In genomic region chr16:19711643-19712042, GRCh38 we compare ENCODE assay signal across 1 cellular context.
TF ChIP-seq lines count a peak whose summit lies in the region.

No MANE protein-coding gene starts in this region.

TF ChIP-seq in K562, 482 proteins besides CTCF, POLR2A, EP300 and RAD21:
- TF ChIP-seq NCOA6 (IDR thresholded peaks at IDR 0.05) (no peak), RBM15 (IDR thresholded peaks at IDR 0.05; ENCODE audit: insufficient read depth, low read length) (no peak), ELF2 (CRISPR knock-in tag; IDR thresholded peaks at IDR 0.05) (no peak), XRCC5 (IDR thresholded peaks at IDR 0.05; ENCODE audit: low read depth, low read length) (no peak), ELF4 (CRISPR knock-in tag; IDR thresholded peaks at IDR 0.05) (no peak), ZNF133 (CRISPR knock-in tag; IDR thresholded peaks at IDR 0.05) (no peak)
- TF ChIP-seq, protein P1, sequence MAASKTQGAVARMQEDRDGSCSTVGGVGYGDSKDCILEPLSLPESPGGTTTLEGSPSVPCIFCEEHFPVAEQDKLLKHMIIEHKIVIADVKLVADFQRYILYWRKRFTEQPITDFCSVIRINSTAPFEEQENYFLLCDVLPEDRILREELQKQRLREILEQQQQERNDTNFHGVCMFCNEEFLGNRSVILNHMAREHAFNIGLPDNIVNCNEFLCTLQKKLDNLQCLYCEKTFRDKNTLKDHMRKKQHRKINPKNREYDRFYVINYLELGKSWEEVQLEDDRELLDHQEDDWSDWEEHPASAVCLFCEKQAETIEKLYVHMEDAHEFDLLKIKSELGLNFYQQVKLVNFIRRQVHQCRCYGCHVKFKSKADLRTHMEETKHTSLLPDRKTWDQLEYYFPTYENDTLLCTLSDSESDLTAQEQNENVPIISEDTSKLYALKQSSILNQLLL (CRISPR knock-in tag; IDR thresholded peaks at IDR 0.05; ENCODE audit: borderline replicate concordance), result no peak
